ENCODE assay signal across 1 cellular context in the genomic region with DNA sequence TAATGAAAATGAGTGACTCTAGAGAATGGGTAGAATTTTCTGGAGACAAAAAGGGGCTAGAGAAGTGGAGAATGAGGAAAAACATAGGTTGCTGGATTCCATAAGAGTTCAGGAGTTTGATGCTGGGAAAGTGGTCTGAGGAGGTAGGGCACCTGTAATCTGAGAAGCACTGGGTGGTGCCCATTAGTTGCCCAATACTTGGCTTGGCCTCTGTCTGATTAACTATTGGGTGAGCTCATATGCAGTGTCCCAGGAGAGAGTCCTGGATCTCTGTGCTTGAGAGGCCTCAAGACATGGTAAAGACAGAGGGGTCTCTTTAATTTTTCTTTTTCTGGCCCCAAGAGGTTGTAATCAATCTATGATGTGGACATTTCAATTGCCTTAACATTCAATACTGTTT.
TF ChIP-seq lines count a peak whose summit lies in the region.

No MANE protein-coding gene starts in this region.

TF ChIP-seq in HepG2, 621 proteins besides CTCF, POLR2A, EP300 and RAD21 (continued from another document):
- TF ChIP-seq, protein P1, sequence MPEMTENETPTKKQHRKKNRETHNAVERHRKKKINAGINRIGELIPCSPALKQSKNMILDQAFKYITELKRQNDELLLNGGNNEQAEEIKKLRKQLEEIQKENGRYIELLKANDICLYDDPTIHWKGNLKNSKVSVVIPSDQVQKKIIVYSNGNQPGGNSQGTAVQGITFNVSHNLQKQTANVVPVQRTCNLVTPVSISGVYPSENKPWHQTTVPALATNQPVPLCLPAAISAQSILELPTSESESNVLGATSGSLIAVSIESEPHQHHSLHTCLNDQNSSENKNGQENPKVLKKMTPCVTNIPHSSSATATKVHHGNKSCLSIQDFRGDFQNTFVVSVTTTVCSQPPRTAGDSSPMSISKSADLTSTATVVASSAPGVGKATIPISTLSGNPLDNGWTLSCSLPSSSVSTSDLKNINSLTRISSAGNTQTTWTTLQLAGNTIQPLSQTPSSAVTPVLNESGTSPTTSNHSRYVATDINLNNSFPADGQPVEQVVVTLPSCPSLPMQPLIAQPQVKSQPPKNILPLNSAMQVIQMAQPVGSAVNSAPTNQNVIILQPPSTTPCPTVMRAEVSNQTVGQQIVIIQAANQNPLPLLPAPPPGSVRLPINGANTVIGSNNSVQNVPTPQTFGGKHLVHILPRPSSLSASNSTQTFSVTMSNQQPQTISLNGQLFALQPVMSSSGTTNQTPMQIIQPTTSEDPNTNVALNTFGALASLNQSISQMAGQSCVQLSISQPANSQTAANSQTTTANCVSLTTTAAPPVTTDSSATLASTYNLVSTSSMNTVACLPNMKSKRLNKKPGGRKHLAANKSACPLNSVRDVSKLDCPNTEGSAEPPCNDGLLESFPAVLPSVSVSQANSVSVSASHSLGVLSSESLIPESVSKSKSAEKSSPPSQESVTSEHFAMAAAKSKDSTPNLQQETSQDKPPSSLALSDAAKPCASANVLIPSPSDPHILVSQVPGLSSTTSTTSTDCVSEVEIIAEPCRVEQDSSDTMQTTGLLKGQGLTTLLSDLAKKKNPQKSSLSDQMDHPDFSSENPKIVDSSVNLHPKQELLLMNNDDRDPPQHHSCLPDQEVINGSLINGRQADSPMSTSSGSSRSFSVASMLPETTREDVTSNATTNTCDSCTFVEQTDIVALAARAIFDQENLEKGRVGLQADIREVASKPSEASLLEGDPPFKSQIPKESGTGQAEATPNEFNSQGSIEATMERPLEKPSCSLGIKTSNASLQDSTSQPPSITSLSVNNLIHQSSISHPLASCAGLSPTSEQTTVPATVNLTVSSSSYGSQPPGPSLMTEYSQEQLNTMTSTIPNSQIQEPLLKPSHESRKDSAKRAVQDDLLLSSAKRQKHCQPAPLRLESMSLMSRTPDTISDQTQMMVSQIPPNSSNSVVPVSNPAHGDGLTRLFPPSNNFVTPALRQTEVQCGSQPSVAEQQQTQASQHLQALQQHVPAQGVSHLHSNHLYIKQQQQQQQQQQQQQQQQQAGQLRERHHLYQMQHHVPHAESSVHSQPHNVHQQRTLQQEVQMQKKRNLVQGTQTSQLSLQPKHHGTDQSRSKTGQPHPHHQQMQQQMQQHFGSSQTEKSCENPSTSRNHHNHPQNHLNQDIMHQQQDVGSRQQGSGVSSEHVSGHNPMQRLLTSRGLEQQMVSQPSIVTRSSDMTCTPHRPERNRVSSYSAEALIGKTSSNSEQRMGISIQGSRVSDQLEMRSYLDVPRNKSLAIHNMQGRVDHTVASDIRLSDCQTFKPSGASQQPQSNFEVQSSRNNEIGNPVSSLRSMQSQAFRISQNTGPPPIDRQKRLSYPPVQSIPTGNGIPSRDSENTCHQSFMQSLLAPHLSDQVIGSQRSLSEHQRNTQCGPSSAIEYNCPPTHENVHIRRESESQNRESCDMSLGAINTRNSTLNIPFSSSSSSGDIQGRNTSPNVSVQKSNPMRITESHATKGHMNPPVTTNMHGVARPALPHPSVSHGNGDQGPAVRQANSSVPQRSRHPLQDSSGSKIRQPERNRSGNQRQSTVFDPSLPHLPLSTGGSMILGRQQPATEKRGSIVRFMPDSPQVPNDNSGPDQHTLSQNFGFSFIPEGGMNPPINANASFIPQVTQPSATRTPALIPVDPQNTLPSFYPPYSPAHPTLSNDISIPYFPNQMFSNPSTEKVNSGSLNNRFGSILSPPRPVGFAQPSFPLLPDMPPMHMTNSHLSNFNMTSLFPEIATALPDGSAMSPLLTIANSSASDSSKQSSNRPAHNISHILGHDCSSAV (CRISPR knock-in tag; IDR thresholded peaks at IDR 0.05; ENCODE audit: borderline replicate concordance): no peak
- TF ChIP-seq, protein P2, sequence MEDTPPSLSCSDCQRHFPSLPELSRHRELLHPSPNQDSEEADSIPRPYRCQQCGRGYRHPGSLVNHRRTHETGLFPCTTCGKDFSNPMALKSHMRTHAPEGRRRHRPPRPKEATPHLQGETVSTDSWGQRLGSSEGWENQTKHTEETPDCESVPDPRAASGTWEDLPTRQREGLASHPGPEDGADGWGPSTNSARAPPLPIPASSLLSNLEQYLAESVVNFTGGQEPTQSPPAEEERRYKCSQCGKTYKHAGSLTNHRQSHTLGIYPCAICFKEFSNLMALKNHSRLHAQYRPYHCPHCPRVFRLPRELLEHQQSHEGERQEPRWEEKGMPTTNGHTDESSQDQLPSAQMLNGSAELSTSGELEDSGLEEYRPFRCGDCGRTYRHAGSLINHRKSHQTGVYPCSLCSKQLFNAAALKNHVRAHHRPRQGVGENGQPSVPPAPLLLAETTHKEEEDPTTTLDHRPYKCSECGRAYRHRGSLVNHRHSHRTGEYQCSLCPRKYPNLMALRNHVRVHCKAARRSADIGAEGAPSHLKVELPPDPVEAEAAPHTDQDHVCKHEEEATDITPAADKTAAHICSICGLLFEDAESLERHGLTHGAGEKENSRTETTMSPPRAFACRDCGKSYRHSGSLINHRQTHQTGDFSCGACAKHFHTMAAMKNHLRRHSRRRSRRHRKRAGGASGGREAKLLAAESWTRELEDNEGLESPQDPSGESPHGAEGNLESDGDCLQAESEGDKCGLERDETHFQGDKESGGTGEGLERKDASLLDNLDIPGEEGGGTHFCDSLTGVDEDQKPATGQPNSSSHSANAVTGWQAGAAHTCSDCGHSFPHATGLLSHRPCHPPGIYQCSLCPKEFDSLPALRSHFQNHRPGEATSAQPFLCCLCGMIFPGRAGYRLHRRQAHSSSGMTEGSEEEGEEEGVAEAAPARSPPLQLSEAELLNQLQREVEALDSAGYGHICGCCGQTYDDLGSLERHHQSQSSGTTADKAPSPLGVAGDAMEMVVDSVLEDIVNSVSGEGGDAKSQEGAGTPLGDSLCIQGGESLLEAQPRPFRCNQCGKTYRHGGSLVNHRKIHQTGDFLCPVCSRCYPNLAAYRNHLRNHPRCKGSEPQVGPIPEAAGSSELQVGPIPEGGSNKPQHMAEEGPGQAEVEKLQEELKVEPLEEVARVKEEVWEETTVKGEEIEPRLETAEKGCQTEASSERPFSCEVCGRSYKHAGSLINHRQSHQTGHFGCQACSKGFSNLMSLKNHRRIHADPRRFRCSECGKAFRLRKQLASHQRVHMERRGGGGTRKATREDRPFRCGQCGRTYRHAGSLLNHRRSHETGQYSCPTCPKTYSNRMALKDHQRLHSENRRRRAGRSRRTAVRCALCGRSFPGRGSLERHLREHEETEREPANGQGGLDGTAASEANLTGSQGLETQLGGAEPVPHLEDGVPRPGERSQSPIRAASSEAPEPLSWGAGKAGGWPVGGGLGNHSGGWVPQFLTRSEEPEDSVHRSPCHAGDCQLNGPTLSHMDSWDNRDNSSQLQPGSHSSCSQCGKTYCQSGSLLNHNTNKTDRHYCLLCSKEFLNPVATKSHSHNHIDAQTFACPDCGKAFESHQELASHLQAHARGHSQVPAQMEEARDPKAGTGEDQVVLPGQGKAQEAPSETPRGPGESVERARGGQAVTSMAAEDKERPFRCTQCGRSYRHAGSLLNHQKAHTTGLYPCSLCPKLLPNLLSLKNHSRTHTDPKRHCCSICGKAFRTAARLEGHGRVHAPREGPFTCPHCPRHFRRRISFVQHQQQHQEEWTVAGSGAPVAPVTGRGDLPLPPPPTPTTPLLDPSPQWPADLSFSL (CRISPR knock-in tag; IDR thresholded peaks at IDR 0.05): no peak
TF ChIP-seq in HepG2: peak in this region for 0.
